Comparison of ENCODE assay signal across 1 cellular context in the genomic region with DNA sequence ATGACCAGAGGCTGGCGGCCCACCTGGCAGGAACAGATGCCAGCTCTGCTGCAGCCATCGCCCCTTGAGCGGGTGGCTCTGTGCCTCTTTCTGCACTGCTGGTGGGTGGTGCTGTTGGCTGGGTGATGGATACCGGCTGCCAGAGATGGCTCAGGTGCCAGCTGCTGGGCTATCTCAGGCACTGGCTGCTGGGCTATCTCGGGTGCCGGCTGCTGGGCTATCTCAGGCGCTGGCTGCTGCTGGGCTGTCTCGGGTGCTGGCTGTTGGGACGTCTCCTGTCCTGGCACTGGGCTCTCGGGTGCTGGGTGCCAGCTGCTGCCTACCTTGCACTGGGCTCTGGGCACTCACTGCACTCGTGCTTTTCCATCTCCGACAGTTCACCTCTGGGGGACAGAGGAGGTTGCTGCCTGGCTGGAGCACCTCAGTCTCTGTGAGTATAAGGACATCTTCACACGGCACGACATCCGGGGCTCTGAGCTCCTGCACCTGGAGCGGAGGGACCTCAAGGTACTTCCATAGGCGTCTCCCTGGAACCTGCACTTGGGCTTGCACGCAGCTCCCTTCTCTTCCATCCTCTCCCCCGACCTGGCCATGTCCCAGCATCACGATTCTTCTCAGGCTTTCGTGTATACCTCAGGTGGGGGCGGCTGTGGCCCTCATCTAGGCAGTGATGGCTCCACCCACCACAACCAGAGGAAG.
TF ChIP-seq lines count a peak whose summit lies in the region.

No MANE protein-coding gene starts in this region.

TF ChIP-seq in H1, 55 proteins besides CTCF, POLR2A, EP300 and RAD21:
- TF ChIP-seq SAP30 (IDR thresholded peaks at IDR 0.05; ENCODE audit: insufficient read depth, insufficient replicate concordance, low read length) (no peak), GABPA (IDR thresholded peaks at IDR 0.05; ENCODE audit: borderline replicate concordance, insufficient read depth, low read length) (no peak), ASH2L (IDR thresholded peaks at IDR 0.05; ENCODE audit: low read length) (no peak), JUN (IDR thresholded peaks at IDR 0.05; ENCODE audit: low read depth, low read length) (no peak), RBBP5 (IDR thresholded peaks at IDR 0.05; ENCODE audit: borderline replicate concordance, low read depth, low read length) (no peak), TAF7 (optimal IDR thresholded peaks at IDR 0.05; ENCODE audit: borderline replicate concordance, low read depth, low read length) (no peak), BCL11A (IDR thresholded peaks at IDR 0.05; ENCODE audit: low read depth in 2 of 2, low read length in 2 of 2) (no peak), SUZ12 (IDR thresholded peaks at IDR 0.05; ENCODE audit: low read length) (no peak), SP1 (IDR thresholded peaks at IDR 0.05; ENCODE audit: low read depth, low read length) (no peak), SIX5 (IDR thresholded peaks at IDR 0.05; ENCODE audit: low read depth, low read length) (no peak), PHF8 (conservative IDR thresholded peaks at IDR 0.05; ENCODE audit: low read depth, low read length) (no peak), EGR1 (IDR thresholded peaks at IDR 0.05; ENCODE audit: borderline replicate concordance, low read depth, low read length) (no peak)
- TF ChIP-seq, protein P1, sequence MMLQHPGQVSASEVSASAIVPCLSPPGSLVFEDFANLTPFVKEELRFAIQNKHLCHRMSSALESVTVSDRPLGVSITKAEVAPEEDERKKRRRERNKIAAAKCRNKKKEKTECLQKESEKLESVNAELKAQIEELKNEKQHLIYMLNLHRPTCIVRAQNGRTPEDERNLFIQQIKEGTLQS (IDR thresholded peaks at IDR 0.05; ENCODE audit: insufficient read depth, low read depth, low read length): no peak
